In the genomic region with DNA sequence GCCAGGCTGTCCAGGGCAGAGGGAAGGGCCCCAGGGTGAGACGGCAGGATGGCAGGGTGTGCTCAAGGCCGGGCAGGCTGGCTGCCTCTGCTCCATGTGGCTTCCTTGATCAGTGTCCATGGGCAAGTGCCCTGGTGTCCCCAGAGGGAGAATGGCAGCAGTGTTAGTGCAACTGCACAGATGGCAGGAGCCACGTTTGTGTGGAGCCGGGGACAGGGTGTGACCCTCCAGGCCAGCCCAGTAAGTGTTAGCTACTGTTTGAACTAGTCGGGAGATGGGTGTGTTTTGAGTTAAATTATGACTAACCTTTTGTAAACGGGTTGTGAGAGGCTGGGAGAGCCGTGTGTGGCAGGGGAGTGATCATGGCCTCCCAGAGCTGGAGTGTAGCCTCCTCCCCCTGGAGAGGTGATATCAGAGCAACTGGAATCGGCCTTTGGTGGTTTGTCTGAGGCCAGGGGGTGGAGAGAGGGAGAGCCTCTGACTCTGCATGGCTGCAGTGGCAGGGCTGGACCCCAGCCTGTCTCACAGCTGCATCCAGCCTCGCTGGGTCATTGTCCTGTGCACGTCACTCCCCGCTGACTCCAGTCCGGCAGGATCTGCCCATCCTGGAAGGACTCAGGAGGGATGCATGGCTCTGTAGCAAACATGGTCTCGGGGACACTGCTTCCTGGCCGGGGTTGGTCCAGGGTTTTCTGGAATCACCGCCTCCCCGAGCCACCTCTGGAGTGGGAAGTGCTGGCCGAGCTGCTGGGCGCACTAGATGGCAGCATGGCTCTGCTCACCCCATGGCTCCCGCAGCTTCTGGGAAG, we compare ENCODE assay signal across 10 cellular contexts. TPM values are rescaled to one million over a fixed set of nuclear protein-coding genes. Genes with fewer than 3 reads are reported as not detected.
DNase-seq lines count a peak whose midpoint lies in the region; TF ChIP-seq lines count a peak whose summit lies in the region.
"Had no signal": no experiment of that assay in that cellular context is flagged by ENCODE, and none has a peak within 500 bp of the region (broad histone marks: within the 10 kb centered on the region; RNA-seq: fewer than 3 reads in every experiment).

No MANE protein-coding gene starts in this region.

- no peaks in the 10 kb centered on the region for H3K27me3 ChIP-seq in transverse colon
- no peaks in the 10 kb centered on the region for H3K27me3 ChIP-seq in esophagus muscularis mucosa

- intact Hi-C loops in transverse colon (cut with DNase I; ENCODE audit: low total_unique reads), result no loop called here
- intact Hi-C loops in esophagus muscularis mucosa (cut with DNase I), result no loop called here

- H3K4me3 ChIP-seq in transverse colon (no peak overlapping the region), esophagus muscularis mucosa (no peak overlapping the region)

- H3K27ac ChIP-seq in cingulate gyrus (ENCODE audit: low read depth, low read length) (peak overlapping the region; percentile 76), transverse colon (peak overlapping the region; percentile 60 to 79 (median 72)), esophagus muscularis mucosa (replicated peaks in 1 of 4) (no peak overlapping the region)

- no peaks in the 10 kb centered on the region for H3K36me3 ChIP-seq in transverse colon
- peaks cover 5 to 68% (median 40%) of the 10 kb centered on the region in 4 donors for H3K36me3 ChIP-seq in esophagus muscularis mucosa

- H3K9me3 ChIP-seq in transverse colon, result no peaks in the 10 kb centered on the region
- no peaks in the 10 kb centered on the region for H3K9me3 ChIP-seq in esophagus muscularis mucosa

- TF ChIP-seq EP300 in transverse colon (IDR thresholded peaks at IDR 0.05; ENCODE audit: low read depth), result no peak
- no peak for TF ChIP-seq EP300 in esophagus muscularis mucosa (IDR thresholded peaks at IDR 0.05)

- H3K4me1 ChIP-seq in transverse colon (peaks cover 0 to 18% (median 14%) of the 10 kb centered on the region in 4 donors), esophagus muscularis mucosa (peaks cover 0 to 9% (median 3%) of the 10 kb centered on the region in 4 donors)

- TF ChIP-seq CTCF in transverse colon (IDR thresholded peaks at IDR 0.05) (peak in 1 of 5 experiments; percentile 22), esophagus muscularis mucosa (IDR thresholded peaks at IDR 0.05) (no peak)

- in situ Hi-C loops in transverse colon (cut with MboI; ENCODE audit: low pct_ligation_motif_present in 1 of 4, low pct_unique_long_range_greater_than_20kb in 1 of 4, low sequenced_read_pairs in 3 of 4), result no loop called here

- peak; percentile 44 for TF ChIP-seq POLR2A in transverse colon (IDR thresholded peaks at IDR 0.05)
- no peak for TF ChIP-seq POLR2A in esophagus muscularis mucosa (IDR thresholded peaks at IDR 0.05; ENCODE audit: low read depth)

- WGBS in transverse colon (ENCODE audit: low coverage in 1 of 2), 2 donors, result 54% methylated on average over 16 of the region's 19 CpGs; no CpG with 5 or more reads in 1 of the 2 donors
- 33% methylated on average over 4 of the region's 19 CpGs for WGBS in esophagus muscularis mucosa

- DNase-seq in SHP77 (lab: John Stamatoyannopoulos, UW), result peak; percentile 35 to 70
- no peak for DNase-seq in SHP77 treated with DMSO at 0.1 percent for 48 hours (lab: John Stamatoyannopoulos, UW)
- DNase-seq in kidney tubule cell (ENCODE audit: low spot score), result peak; percentile 86
- peak; percentile 62 for DNase-seq in transverse colon
- DNase-seq in NCI-H146 treated with DMSO at 0.1 percent for 48 hours (lab: John Stamatoyannopoulos, UW; ENCODE audit: unreplicated experiment), result no peak
- DNase-seq in esophagus muscularis mucosa (ENCODE audit: extremely low spot score), result no peak
- DNase-seq in DMS79 (lab: John Stamatoyannopoulos, UW), result no peak
- DNase-seq: activated CD4-positive, alpha-beta T cell treated with anti-CD3 and anti-CD28 coated beads for 1 hour; NCI-H526 had no signal

RNA-seq across cellular contexts. Expression of a gene that starts 27.8 kb away (rescaled TPM):
- total RNA-seq in transverse colon (10 to 100 TPM; 18.5 to 33.7 (median 27.1) TPM), esophagus muscularis mucosa (10 to 100 TPM; 10.2 to 16.7 (median 13.9) TPM)

Comparison
In these comparisons a context has a peak if more than half of its experiments do, and no peak if none do; other contexts are left out.
1. DNase-seq: peak in SHP77 (2 of 2), kidney tubule cell (single experiment) and transverse colon (single experiment); none in SHP77 treated with DMSO at 0.1 percent for 48 hours (single experiment), NCI-H146 treated with DMSO at 0.1 percent for 48 hours (single experiment), esophagus muscularis mucosa (single experiment) and DMS79 (single experiment).
2. H3K27ac ChIP-seq: peak in cingulate gyrus (single experiment) and transverse colon (4 of 4); none in esophagus muscularis mucosa (0 of 4).